15 cellular contexts compared by ENCODE assay signal in the genomic region with DNA sequence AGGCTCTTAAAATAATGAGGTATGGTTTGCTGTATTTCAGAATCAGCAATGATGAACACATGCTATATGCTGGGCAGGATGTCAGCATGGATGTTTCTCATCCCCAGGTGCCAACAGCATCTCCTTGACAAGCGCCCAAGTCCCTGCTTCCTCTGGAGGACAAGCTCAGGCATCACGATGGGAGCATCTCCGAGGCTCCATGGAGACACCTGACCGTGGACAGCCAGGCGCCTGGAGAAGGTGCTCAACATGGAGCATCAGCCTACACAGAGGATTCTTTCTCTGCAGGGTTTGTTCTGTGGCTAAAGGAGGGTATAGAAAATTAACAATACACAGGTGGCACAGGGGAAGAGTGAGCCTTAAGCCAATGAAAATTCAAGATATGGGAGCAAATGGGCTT.
DNase-seq lines count a peak whose midpoint lies in the region; ATAC-seq and TF ChIP-seq lines count a peak whose summit lies in the region.
"Had no signal": no experiment of that assay in that cellular context is flagged by ENCODE, and none has a peak within 500 bp of the region (broad histone marks: within the 10 kb centered on the region; RNA-seq: fewer than 3 reads in every experiment).

No MANE protein-coding gene starts in this region.

- no peak for ATAC-seq in activated CD4-positive, alpha-beta T cell treated with anti-CD3 and anti-CD28 coated beads for 36 hours
- ATAC-seq in activated T-helper 17 cell treated with anti-CD3 and anti-CD28 coated beads, Interleukin-2, amount 50 U/mL, for 72 hours (replicated peaks), result no peak
- ATAC-seq in stimulated activated naive B cell treated with anti-CD40 and anti-IgM and Interleukin-4, amounts not matched to agents 10 μg/mL and 1 μg/mL and 100 μg/mL, for 72 hours (replicated peaks), result no peak
- ATAC-seq: A549; CD8-positive, alpha-beta T cell had no signal

- H3K36me3 ChIP-seq in tibial artery, result peaks cover 49 to 61% (median 60%) of the 10 kb centered on the region in 3 donors
- H3K36me3 ChIP-seq: HAP-1 had no signal

- H3K9me3 Mint-ChIP-seq in activated CD4-positive, alpha-beta T cell treated with anti-CD3 and anti-CD28 coated beads for 36 hours (ENCODE audit: low read depth), result peaks cover 2% of the 10 kb centered on the region
- no peaks in the 10 kb centered on the region for H3K9me3 Mint-ChIP-seq in activated CD4-positive, alpha-beta T cell treated with anti-CD3 and anti-CD28 coated beads, Interleukin-2, amount 10 ng/mL, durations not matched to agents 24 days and 14 days
- H3K9me3 Mint-ChIP-seq in activated T-helper 17 cell treated with anti-CD3 and anti-CD28 coated beads, Interleukin-2, amount 50 U/mL, for 72 hours, result no peaks in the 10 kb centered on the region
- H3K9me3 Mint-ChIP-seq in stimulated activated naive B cell treated with anti-CD40 and anti-IgM and Interleukin-4, amounts not matched to agents 10 μg/mL and 1 μg/mL and 100 μg/mL, for 72 hours, result no peaks in the 10 kb centered on the region
- H3K9me3 Mint-ChIP-seq: CD8-positive, alpha-beta T cell had no signal

- no peak for DNase-seq in activated CD4-positive, alpha-beta T cell treated with anti-CD3 and anti-CD28 coated beads for 36 hours
- no peak for DNase-seq in activated CD4-positive, alpha-beta T cell treated with anti-CD3 and anti-CD28 coated beads, Interleukin-2, amount 10 ng/mL, durations not matched to agents 24 days and 14 days
- DNase-seq in posterior vena cava (ENCODE audit: low spot score) (peak; percentile 64), tibial artery (no peak), HEK293T (ENCODE audit: extremely low spot score) (no peak)
- DNase-seq in stimulated activated naive B cell treated with anti-CD40 and anti-IgM and Interleukin-4, amounts not matched to agents 10 μg/mL and 1 μg/mL and 100 μg/mL, for 72 hours, result no peak
- DNase-seq: Calu3; CD8-positive, alpha-beta T cell; DMS79 treated with DMSO at 0.1 percent for 48 hours; GM23248 had no signal

- CTCF ChIA-PET in activated CD4-positive, alpha-beta T cell treated with anti-CD3 and anti-CD28 coated beads for 36 hours (lab: Charles Lee), result no interaction called here
- CTCF ChIA-PET in HEK293T (lab: Yijun Ruan, JAX), result no interaction called here

- no peak overlapping the region for H3K27ac ChIP-seq in tibial artery
- H3K27ac ChIP-seq: 22Rv1; A549; BLaER1 treated with 17β-estradiol and CSF1 and Interleukin-3, amounts not matched to agents 10 nM and 100 nM; GM23248 had no signal

- no peak overlapping the region for H3K4me3 Mint-ChIP-seq in activated CD4-positive, alpha-beta T cell treated with anti-CD3 and anti-CD28 coated beads for 36 hours
- no peak overlapping the region for H3K4me3 Mint-ChIP-seq in activated CD4-positive, alpha-beta T cell treated with anti-CD3 and anti-CD28 coated beads, Interleukin-2, amount 10 ng/mL, durations not matched to agents 24 days and 14 days
- H3K4me3 Mint-ChIP-seq in activated T-helper 17 cell treated with anti-CD3 and anti-CD28 coated beads, Interleukin-2, amount 50 U/mL, for 72 hours, result no peak overlapping the region
- no peak overlapping the region for H3K4me3 Mint-ChIP-seq in stimulated activated naive B cell treated with anti-CD40 and anti-IgM and Interleukin-4, amounts not matched to agents 10 μg/mL and 1 μg/mL and 100 μg/mL, for 72 hours
- H3K4me3 Mint-ChIP-seq: CD8-positive, alpha-beta T cell had no signal

- H3K27ac Mint-ChIP-seq in activated CD4-positive, alpha-beta T cell treated with anti-CD3 and anti-CD28 coated beads for 36 hours, result peak overlapping the region; percentile 47
- no peak overlapping the region for H3K27ac Mint-ChIP-seq in activated CD4-positive, alpha-beta T cell treated with anti-CD3 and anti-CD28 coated beads, Interleukin-2, amount 10 ng/mL, durations not matched to agents 24 days and 14 days
- H3K27ac Mint-ChIP-seq in activated T-helper 17 cell treated with anti-CD3 and anti-CD28 coated beads, Interleukin-2, amount 50 U/mL, for 72 hours, result peak overlapping the region; percentile 74
- H3K27ac Mint-ChIP-seq in stimulated activated naive B cell treated with anti-CD40 and anti-IgM and Interleukin-4, amounts not matched to agents 10 μg/mL and 1 μg/mL and 100 μg/mL, for 72 hours, result peak overlapping the region; percentile 32
- H3K27ac Mint-ChIP-seq: CD8-positive, alpha-beta T cell had no signal

- H3K27me3 Mint-ChIP-seq in activated CD4-positive, alpha-beta T cell treated with anti-CD3 and anti-CD28 coated beads for 36 hours, result no peaks in the 10 kb centered on the region
- H3K27me3 Mint-ChIP-seq in activated CD4-positive, alpha-beta T cell treated with anti-CD3 and anti-CD28 coated beads, Interleukin-2, amount 10 ng/mL, durations not matched to agents 24 days and 14 days, result no peaks in the 10 kb centered on the region
- no peaks in the 10 kb centered on the region for H3K27me3 Mint-ChIP-seq in activated T-helper 17 cell treated with anti-CD3 and anti-CD28 coated beads, Interleukin-2, amount 50 U/mL, for 72 hours
- H3K27me3 Mint-ChIP-seq in stimulated activated naive B cell treated with anti-CD40 and anti-IgM and Interleukin-4, amounts not matched to agents 10 μg/mL and 1 μg/mL and 100 μg/mL, for 72 hours, result no peaks in the 10 kb centered on the region

- no peak for TF ChIP-seq CTCF in tibial artery (IDR thresholded peaks at IDR 0.05)

- H3K4me1 Mint-ChIP-seq in activated CD4-positive, alpha-beta T cell treated with anti-CD3 and anti-CD28 coated beads for 36 hours, result peaks cover 7% of the 10 kb centered on the region
- H3K4me1 Mint-ChIP-seq in activated CD4-positive, alpha-beta T cell treated with anti-CD3 and anti-CD28 coated beads, Interleukin-2, amount 10 ng/mL, durations not matched to agents 24 days and 14 days, result peaks cover 18% of the 10 kb centered on the region
- no peaks in the 10 kb centered on the region for H3K4me1 Mint-ChIP-seq in activated T-helper 17 cell treated with anti-CD3 and anti-CD28 coated beads, Interleukin-2, amount 50 U/mL, for 72 hours
- peaks cover 11 to 33% of the 10 kb centered on the region in 2 donors for H3K4me1 Mint-ChIP-seq in stimulated activated naive B cell treated with anti-CD40 and anti-IgM and Interleukin-4, amounts not matched to agents 10 μg/mL and 1 μg/mL and 100 μg/mL, for 72 hours

- POLR2A ChIA-PET in activated CD4-positive, alpha-beta T cell treated with anti-CD3 and anti-CD28 coated beads for 36 hours (lab: Charles Lee), result no interaction called here
- POLR2A ChIA-PET in HEK293T (lab: Yijun Ruan, JAX), result no interaction called here

- peaks cover 26% of the 10 kb centered on the region for H3K36me3 Mint-ChIP-seq in activated CD4-positive, alpha-beta T cell treated with anti-CD3 and anti-CD28 coated beads for 36 hours (ENCODE audit: low read depth)
- peaks cover 30% of the 10 kb centered on the region for H3K36me3 Mint-ChIP-seq in activated CD4-positive, alpha-beta T cell treated with anti-CD3 and anti-CD28 coated beads, Interleukin-2, amount 10 ng/mL, durations not matched to agents 24 days and 14 days (ENCODE audit: low read depth)
- H3K36me3 Mint-ChIP-seq in activated T-helper 17 cell treated with anti-CD3 and anti-CD28 coated beads, Interleukin-2, amount 50 U/mL, for 72 hours (ENCODE audit: low read depth), result peaks cover 42% of the 10 kb centered on the region
- peaks cover 39 to 69% of the 10 kb centered on the region in 2 donors for H3K36me3 Mint-ChIP-seq in stimulated activated naive B cell treated with anti-CD40 and anti-IgM and Interleukin-4, amounts not matched to agents 10 μg/mL and 1 μg/mL and 100 μg/mL, for 72 hours

- intact Hi-C loops in activated CD4-positive, alpha-beta T cell treated with anti-CD3 and anti-CD28 coated beads for 36 hours (cut with DNase I, micrococcal nuclease), result no loop called here
- intact Hi-C loops in activated CD4-positive, alpha-beta T cell treated with anti-CD3 and anti-CD28 coated beads, Interleukin-2, amount 10 ng/mL, durations not matched to agents 24 days and 14 days (cut with micrococcal nuclease), result no loop called here
- intact Hi-C loops in posterior vena cava (cut with DNase I) (no loop called here), tibial artery (cut with DNase I; ENCODE audit: low total_unique reads) (loop anchor here (10.0 kb wide), 1 partner anchor 177 kb away; no protein-coding TSS in a partner anchor)

- H3K4me1 ChIP-seq in tibial artery, result no peaks in the 10 kb centered on the region
- H3K4me1 ChIP-seq: A549, HAP-1 had no signal

- H3K9me3 ChIP-seq in tibial artery, result no peaks in the 10 kb centered on the region
- H3K9me3 ChIP-seq: A549; BLaER1 treated with 17β-estradiol and CSF1 and Interleukin-3, amounts not matched to agents 10 nM and 100 nM; HAP-1 had no signal

- H3K27me3 ChIP-seq in tibial artery, result no peaks in the 10 kb centered on the region
- H3K27me3 ChIP-seq: BLaER1 treated with 17β-estradiol and CSF1 and Interleukin-3, amounts not matched to agents 10 nM and 100 nM had no signal

- no peak overlapping the region for H3K4me3 ChIP-seq in tibial artery
- H3K4me3 ChIP-seq: A549; BLaER1 treated with 17β-estradiol and CSF1 and Interleukin-3, amounts not matched to agents 10 nM and 100 nM; GM23248; HAP-1 had no signal

TF ChIP-seq in HEK293T, 16 proteins besides CTCF, POLR2A, EP300 and RAD21:
- no peak for TF ChIP-seq ELF4 (IDR thresholded peaks at IDR 0.05)
- TF ChIP-seq SUZ12 (IDR thresholded peaks at IDR 0.05), result no peak
- no peak for TF ChIP-seq L3MBTL2 (conservative IDR thresholded peaks at IDR 0.05)
- no peak for TF ChIP-seq HDGF (IDR thresholded peaks at IDR 0.05; ENCODE audit: borderline replicate concordance)
- TF ChIP-seq CTBP1 (IDR thresholded peaks at IDR 0.05; ENCODE audit: borderline replicate concordance), result no peak
- no peak for TF ChIP-seq FOXM1 (IDR thresholded peaks at IDR 0.05; ENCODE audit: borderline replicate concordance)
- TF ChIP-seq, protein P1, sequence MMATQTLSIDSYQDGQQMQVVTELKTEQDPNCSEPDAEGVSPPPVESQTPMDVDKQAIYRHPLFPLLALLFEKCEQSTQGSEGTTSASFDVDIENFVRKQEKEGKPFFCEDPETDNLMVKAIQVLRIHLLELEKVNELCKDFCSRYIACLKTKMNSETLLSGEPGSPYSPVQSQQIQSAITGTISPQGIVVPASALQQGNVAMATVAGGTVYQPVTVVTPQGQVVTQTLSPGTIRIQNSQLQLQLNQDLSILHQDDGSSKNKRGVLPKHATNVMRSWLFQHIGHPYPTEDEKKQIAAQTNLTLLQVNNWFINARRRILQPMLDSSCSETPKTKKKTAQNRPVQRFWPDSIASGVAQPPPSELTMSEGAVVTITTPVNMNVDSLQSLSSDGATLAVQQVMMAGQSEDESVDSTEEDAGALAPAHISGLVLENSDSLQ (IDR thresholded peaks at IDR 0.05), result no peak
- TF ChIP-seq NFRKB (IDR thresholded peaks at IDR 0.05), result no peak
- TF ChIP-seq FOXK2 (IDR thresholded peaks at IDR 0.05), result no peak
- no peak for TF ChIP-seq ZNF384 (IDR thresholded peaks at IDR 0.05)
- TF ChIP-seq FOXA1 (IDR thresholded peaks at IDR 0.05), result no peak
- TF ChIP-seq TARDBP (IDR thresholded peaks at IDR 0.05), result no peak
- TF ChIP-seq ARNT (IDR thresholded peaks at IDR 0.05), result no peak
- no peak for TF ChIP-seq BHLHE40 (IDR thresholded peaks at IDR 0.05; ENCODE audit: borderline replicate concordance)
- TF ChIP-seq SP1 (IDR thresholded peaks at IDR 0.05), result no peak
- no peak for TF ChIP-seq LEF1 (IDR thresholded peaks at IDR 0.05; ENCODE audit: borderline replicate concordance)
